ENCODE assay signal across 20 cellular contexts in genomic region chr3:52733256-52733891, GRCh38. TPM values are rescaled to one million over a fixed set of nuclear protein-coding genes. Genes with fewer than 3 reads are reported as not detected.
DNase-seq lines count a peak whose midpoint lies in the region; ATAC-seq, FAIRE-seq and TF ChIP-seq lines count a peak whose summit lies in the region.
"Had no signal": no experiment of that assay in that cellular context is flagged by ENCODE, and none has a peak within 500 bp of the region (broad histone marks: within the 10 kb centered on the region; RNA-seq: fewer than 3 reads in every experiment).

No MANE protein-coding gene starts in this region.

- TF ChIP-seq RAD21 in HepG2 (CRISPR knock-in tag; IDR thresholded peaks at IDR 0.05), result no peak

- H3K9me3 Mint-ChIP-seq in astrocyte (ENCODE audit: unreplicated experiment) (peaks cover 48% of the 10 kb centered on the region), endothelial cell (ENCODE audit: unreplicated experiment) (no peaks in the 10 kb centered on the region)

- H3K4me1 Mint-ChIP-seq in astrocyte (ENCODE audit: low read depth, unreplicated experiment) (no peaks in the 10 kb centered on the region), endothelial cell (ENCODE audit: unreplicated experiment) (no peaks in the 10 kb centered on the region)
- H3K4me1 Mint-ChIP-seq: GM23338 had no signal

- no peak overlapping the region for H2AFZ ChIP-seq in HepG2 (ENCODE audit: low read length)
- H2AFZ ChIP-seq in astrocyte (ENCODE audit: low read depth, low read length), result no peak overlapping the region
- H2AFZ ChIP-seq: GM23338 had no signal

- no peaks in the 10 kb centered on the region for H3K4me1 ChIP-seq in HepG2 (ENCODE audit: insufficient read depth, low read length)
- no peaks in the 10 kb centered on the region for H3K4me1 ChIP-seq in right lobe of liver
- no peaks in the 10 kb centered on the region for H3K4me1 ChIP-seq in astrocyte (ENCODE audit: insufficient read depth, low read length)

- H3K27me3 Mint-ChIP-seq in astrocyte (ENCODE audit: low read depth, unreplicated experiment) (no peaks in the 10 kb centered on the region), endothelial cell (ENCODE audit: unreplicated experiment) (no peaks in the 10 kb centered on the region)
- H3K27me3 Mint-ChIP-seq: B cell had no signal

- peaks cover 8 to 45% of the 10 kb centered on the region in 2 experiments; a peak in 4 of 5 replicates for H3K36me3 ChIP-seq in HepG2 (replicated peaks in 1 of 2; ENCODE audit: control insufficient read depth in 1 of 2, insufficient read depth in 2 of 2, low read length in 2 of 2)
- H3K36me3 ChIP-seq in right lobe of liver, result peaks cover 0 to 51% (median 16%) of the 10 kb centered on the region in 4 donors
- H3K36me3 ChIP-seq in astrocyte (ENCODE audit: insufficient read depth, low read length), result peaks cover 25% of the 10 kb centered on the region

- DNase-seq in HepG2 (ENCODE audit: low spot score) (no peak), right lobe of liver (no peak), astrocyte (ENCODE audit: low read depth) (no peak), endothelial cell (ENCODE audit: low spot score) (no peak), 8988T (no peak), kidney tubule cell (ENCODE audit: low spot score) (no peak)
- DNase-seq: Calu3; CD8-positive, alpha-beta T cell; DMS 273 treated with DMSO at 0.1 percent for 48 hours; DMS53; DND-41; EL; H7 had no signal

- FAIRE-seq in HepG2 (lab: Jason Lieb, UNC), result peak; percentile 44
- FAIRE-seq in astrocyte (lab: Jason Lieb, UNC), result peak; percentile 85

- H3K27me3 ChIP-seq in HepG2 (ENCODE audit: control insufficient read depth in 1 of 2, insufficient read depth in 2 of 2, low read length in 2 of 2) (no peaks in the 10 kb centered on the region), right lobe of liver (no peaks in the 10 kb centered on the region), astrocyte (ENCODE audit: insufficient read depth, low read length) (no peaks in the 10 kb centered on the region)
- H3K27me3 ChIP-seq: BLaER1 treated with 17β-estradiol and CSF1 and Interleukin-3, amounts not matched to agents 10 nM and 100 nM had no signal

- H3K27ac ChIP-seq in HepG2 (ENCODE audit: extremely low read length, insufficient read depth, low read length) (no peak overlapping the region), right lobe of liver (no peak overlapping the region), astrocyte (ENCODE audit: low read depth, low read length) (no peak overlapping the region)
- H3K27ac ChIP-seq: 22Rv1; BLaER1 treated with 17β-estradiol and CSF1 and Interleukin-3, amounts not matched to agents 10 nM and 100 nM; KMS-11 had no signal

- H3K4me3 ChIP-seq in HepG2 (replicated peaks in 1 of 3; ENCODE audit: insufficient read depth in 1 of 3, low read depth in 2 of 3, low read length in 3 of 3) (no peak overlapping the region), right lobe of liver (no peak overlapping the region), astrocyte (ENCODE audit: insufficient read depth, low read depth, low read length) (no peak overlapping the region)
- H3K4me3 ChIP-seq: GM23338 had no signal

- intact Hi-C loops in HepG2 (cut with micrococcal nuclease; ENCODE audit: unreplicated experiment), result no loop called here
- intact Hi-C loops in right lobe of liver (cut with DNase I), result no loop called here

- TF ChIP-seq POLR2A in HepG2 (IDR thresholded peaks at IDR 0.05; ENCODE audit: insufficient read depth in 1 of 2, low read depth in 2 of 2, low read length in 2 of 2) (no peak), right lobe of liver (IDR thresholded peaks at IDR 0.05) (no peak)

- H3K36me3 Mint-ChIP-seq in astrocyte (ENCODE audit: low read depth, unreplicated experiment), result peaks cover 74% of the 10 kb centered on the region
- peaks cover 61% of the 10 kb centered on the region for H3K36me3 Mint-ChIP-seq in endothelial cell (ENCODE audit: low read depth, unreplicated experiment)

- in situ Hi-C loops in HepG2 (cut with HindIII; ENCODE audit: extremely low pct_ligation_motif_present, low pct_unique_long_range_greater_than_20kb), result no loop called here

- peaks cover 2% of the 10 kb centered on the region; the same call in 1 of the 2 replicates for H3K9me3 ChIP-seq in HepG2 (ENCODE audit: low read length)
- H3K9me3 ChIP-seq in right lobe of liver, result no peaks in the 10 kb centered on the region
- peaks cover 7% of the 10 kb centered on the region for H3K9me3 ChIP-seq in astrocyte (ENCODE audit: insufficient read depth, low read depth, low read length)

- H4K20me1 ChIP-seq in HepG2 (ENCODE audit: insufficient read depth, low read length), result no peaks in the 10 kb centered on the region
- no peaks in the 10 kb centered on the region for H4K20me1 ChIP-seq in astrocyte (ENCODE audit: insufficient read depth, low read length)
- H4K20me1 ChIP-seq: BLaER1 treated with 17β-estradiol and CSF1 and Interleukin-3, amounts not matched to agents 10 nM and 100 nM had no signal

- ATAC-seq in HepG2, result no peak
- ATAC-seq in right lobe of liver, result no peak
- ATAC-seq: CD8-positive, alpha-beta T cell; GM23338 had no signal

- H3K79me2 ChIP-seq in HepG2 (ENCODE audit: insufficient read depth, low read length) (no peaks in the 10 kb centered on the region), astrocyte (ENCODE audit: insufficient read depth, low read length) (no peaks in the 10 kb centered on the region)

- H3K4me3 Mint-ChIP-seq in astrocyte (ENCODE audit: unreplicated experiment) (no peak overlapping the region), endothelial cell (ENCODE audit: unreplicated experiment) (peak overlapping the region; percentile 60)
- H3K4me3 Mint-ChIP-seq: B cell; CD8-positive, alpha-beta T cell; GM23338 had no signal

- no peak for TF ChIP-seq EP300 in HepG2 (IDR thresholded peaks at IDR 0.05; ENCODE audit: low read depth in 2 of 2, low read length in 2 of 2)
- no peak for TF ChIP-seq EP300 in HepG2 (CRISPR knock-in tag; IDR thresholded peaks at IDR 0.05; ENCODE audit: borderline replicate concordance)

- WGBS in HepG2 (ENCODE audit: low lambda C conversion rate), result 92% methylated on average over 10 of the region's 10 CpGs
- WGBS in right lobe of liver (ENCODE audit: insufficient coverage, low coverage, low lambda C conversion rate, missing lambda C conversion rate), result 84% methylated on average over 9 of the region's 10 CpGs

- no peak overlapping the region for H3K27ac Mint-ChIP-seq in astrocyte (ENCODE audit: unreplicated experiment)
- H3K27ac Mint-ChIP-seq in endothelial cell (ENCODE audit: unreplicated experiment), result no peak overlapping the region
- H3K27ac Mint-ChIP-seq: B cell; CD8-positive, alpha-beta T cell; GM23338 had no signal

- no peak overlapping the region for H3K9ac ChIP-seq in HepG2 (ENCODE audit: insufficient read depth, low read depth, low read length)
- H3K9ac ChIP-seq in astrocyte (ENCODE audit: low read length), result no peak overlapping the region
- H3K9ac ChIP-seq: BLaER1 treated with 17β-estradiol and CSF1 and Interleukin-3, amounts not matched to agents 10 nM and 100 nM; KMS-11 had no signal

- CTCF ChIA-PET in HepG2 (lab: Yijun Ruan, JAX; ENCODE audit: low intra/inter-chr PET ratio, low total read pairs), result no interaction called here

- BruUV-seq in HepG2 (replicated peaks; lab: Mats Ljungman, UMichigan), result no TSS peak

- POLR2A ChIA-PET in HepG2 (lab: Yijun Ruan, JAX), result no interaction called here

- H3K4me2 ChIP-seq in HepG2 (ENCODE audit: low read depth, low read length) (no peak overlapping the region), astrocyte (ENCODE audit: low read length) (no peak overlapping the region)
- H3K4me2 ChIP-seq: BLaER1 treated with 17β-estradiol and CSF1 and Interleukin-3, amounts not matched to agents 10 nM and 100 nM; GM23338; KMS-11 had no signal

- TF ChIP-seq CTCF in HepG2 (CRISPR knock-in tag; IDR thresholded peaks at IDR 0.05) (no peak), right lobe of liver (IDR thresholded peaks at IDR 0.05) (no peak), astrocyte (IDR thresholded peaks at IDR 0.05; ENCODE audit: insufficient read depth, low read depth, low read length) (no peak), endothelial cell (IDR thresholded peaks at IDR 0.05; ENCODE audit: unreplicated experiment) (no peak)

RNA-seq across cellular contexts. Expression of gene SPCS1, which starts 27.5 kb away (rescaled TPM):
- total RNA-seq in HepG2 (2016; rRNA removed; fragmentation: Illumina TruSeq; extraction: Trizol) (100 and 120 TPM in 2 replicates), right lobe of liver (100 to 1,000 TPM in 3 of 6 experiments, 10 to 100 TPM in 3; 60.7 to 193 (median 94.1) TPM), astrocyte (110 and 119 TPM in 2 replicates), endothelial cell (ENCODE audit: unreplicated experiment) (83.9 TPM)
- total RNA-seq in HepG2 (2016; cell fraction: cytosol; rRNA removed; fragmentation: Illumina TruSeq; extraction: Trizol; ENCODE audit: low read depth), result 40.5 and 45.6 TPM in 2 replicates
- total RNA-seq in HepG2 (2016; cell fraction: insoluble cytoplasmic fraction; rRNA removed; fragmentation: Illumina TruSeq; extraction: Trizol), result 101 and 120 TPM in 2 replicates
- 58.3 and 62.1 TPM in 2 replicates for total RNA-seq in HepG2 (2016; cell fraction: membrane; rRNA removed; fragmentation: Illumina TruSeq; extraction: Trizol)
- total RNA-seq in HepG2 (2016; cell fraction: nucleus; rRNA removed; fragmentation: Illumina TruSeq; extraction: Trizol), result 98.8 and 103 TPM in 2 replicates
- polyA plus RNA-seq in HepG2 (2011; rRNA removed), result 61.8 and 84.6 TPM in 2 replicates
- 92.3 and 116 TPM in 2 replicates for polyA plus RNA-seq in HepG2 (2011; cell fraction: cytosol; rRNA removed)
- polyA plus RNA-seq in HepG2 (2011; cell fraction: nucleus; rRNA removed), result 20.3 and 25.6 TPM in 2 replicates
- 100 and 134 TPM in 2 replicates for polyA plus RNA-seq in HepG2 (2012)
- 78.3 and 89.5 TPM in 2 replicates for polyA plus RNA-seq in HepG2 (2016; cell fraction: cytosol; fragmentation: Illumina TruSeq; extraction: Trizol; ENCODE audit: low read depth)
- polyA plus RNA-seq in HepG2 (2016; cell fraction: insoluble cytoplasmic fraction; fragmentation: Illumina TruSeq; extraction: Trizol; ENCODE audit: low read depth), result 176 and 187 TPM in 2 replicates
- polyA plus RNA-seq in HepG2 (2016; cell fraction: membrane; fragmentation: Illumina TruSeq; extraction: Trizol; ENCODE audit: low read depth), result 91.4 and 105 TPM in 2 replicates
- 241 and 261 TPM in 2 replicates for polyA plus RNA-seq in HepG2 (2016; cell fraction: nucleus; fragmentation: Illumina TruSeq; extraction: Trizol; ENCODE audit: insufficient read depth, low read depth)
- 76.0 and 91.3 TPM in 2 replicates for polyA minus RNA-seq in HepG2 (2011; rRNA and poly(A)+ RNA removed; ENCODE audit: low replicate concordance)
- 48.9 and 80.5 TPM in 2 replicates for polyA minus RNA-seq in HepG2 (2011; cell fraction: cytosol; rRNA and poly(A)+ RNA removed)
- 23.1 and 23.6 TPM in 2 replicates for polyA minus RNA-seq in HepG2 (2011; cell fraction: nucleus; rRNA and poly(A)+ RNA removed)

RNA-seq across cellular contexts. Expression of gene GLT8D1, which starts 27.8 kb away (rescaled TPM):
- total RNA-seq in HepG2 (2016; rRNA removed; fragmentation: Illumina TruSeq; extraction: Trizol) (65.1 and 110 TPM in 2 replicates), right lobe of liver (10 to 100 TPM; 23.0 to 63.1 (median 46.9) TPM), astrocyte (78.2 and 95.5 TPM in 2 replicates), endothelial cell (ENCODE audit: unreplicated experiment) (54.7 TPM)
- total RNA-seq in HepG2 (2016; cell fraction: cytosol; rRNA removed; fragmentation: Illumina TruSeq; extraction: Trizol; ENCODE audit: low read depth), result 26.1 and 37.4 TPM in 2 replicates
- 57.9 and 103 TPM in 2 replicates for total RNA-seq in HepG2 (2016; cell fraction: insoluble cytoplasmic fraction; rRNA removed; fragmentation: Illumina TruSeq; extraction: Trizol)
- total RNA-seq in HepG2 (2016; cell fraction: membrane; rRNA removed; fragmentation: Illumina TruSeq; extraction: Trizol), result 58.5 and 71.5 TPM in 2 replicates
- total RNA-seq in HepG2 (2016; cell fraction: nucleus; rRNA removed; fragmentation: Illumina TruSeq; extraction: Trizol), result 95.9 and 108 TPM in 2 replicates
- polyA plus RNA-seq in HepG2 (2011; rRNA removed), result 109 and 121 TPM in 2 replicates
- polyA plus RNA-seq in HepG2 (2011; cell fraction: cytosol; rRNA removed), result 73.3 and 91.3 TPM in 2 replicates
- polyA plus RNA-seq in HepG2 (2011; cell fraction: nucleus; rRNA removed), result 70.1 and 84.3 TPM in 2 replicates
- polyA plus RNA-seq in HepG2 (2012), result 73.6 and 98.8 TPM in 2 replicates
- 24.2 and 36.5 TPM in 2 replicates for polyA plus RNA-seq in HepG2 (2016; cell fraction: cytosol; fragmentation: Illumina TruSeq; extraction: Trizol; ENCODE audit: low read depth)
- polyA plus RNA-seq in HepG2 (2016; cell fraction: insoluble cytoplasmic fraction; fragmentation: Illumina TruSeq; extraction: Trizol; ENCODE audit: low read depth), result 69.1 and 71.8 TPM in 2 replicates
- polyA plus RNA-seq in HepG2 (2016; cell fraction: membrane; fragmentation: Illumina TruSeq; extraction: Trizol; ENCODE audit: low read depth), result 43.6 and 60.3 TPM in 2 replicates
- polyA plus RNA-seq in HepG2 (2016; cell fraction: nucleus; fragmentation: Illumina TruSeq; extraction: Trizol; ENCODE audit: insufficient read depth, low read depth), result 167 and 178 TPM in 2 replicates
- 39.4 and 50.8 TPM in 2 replicates for polyA minus RNA-seq in HepG2 (2011; rRNA and poly(A)+ RNA removed; ENCODE audit: low replicate concordance)
- 36.1 and 37.9 TPM in 2 replicates for polyA minus RNA-seq in HepG2 (2011; cell fraction: cytosol; rRNA and poly(A)+ RNA removed)
- 33.9 and 50.1 TPM in 2 replicates for polyA minus RNA-seq in HepG2 (2011; cell fraction: nucleus; rRNA and poly(A)+ RNA removed)

RNA-seq across cellular contexts. Expression of gene NEK4, which starts 37.4 kb away (rescaled TPM):
- total RNA-seq in HepG2 (2016; rRNA removed; fragmentation: Illumina TruSeq; extraction: Trizol) (38.0 and 38.5 TPM in 2 replicates), right lobe of liver (10 to 100 TPM in 5 of 6 experiments, 1 to 10 TPM in 1; 7.3 to 18.9 (median 14.8) TPM), astrocyte (14.8 and 15.1 TPM in 2 replicates), endothelial cell (ENCODE audit: unreplicated experiment) (16.9 TPM)
- 18.0 and 19.7 TPM in 2 replicates for total RNA-seq in HepG2 (2016; cell fraction: cytosol; rRNA removed; fragmentation: Illumina TruSeq; extraction: Trizol; ENCODE audit: low read depth)
- total RNA-seq in HepG2 (2016; cell fraction: insoluble cytoplasmic fraction; rRNA removed; fragmentation: Illumina TruSeq; extraction: Trizol), result 34.9 and 36.4 TPM in 2 replicates
- total RNA-seq in HepG2 (2016; cell fraction: membrane; rRNA removed; fragmentation: Illumina TruSeq; extraction: Trizol), result 51.1 and 53.4 TPM in 2 replicates
- 26.1 and 33.6 TPM in 2 replicates for total RNA-seq in HepG2 (2016; cell fraction: nucleus; rRNA removed; fragmentation: Illumina TruSeq; extraction: Trizol)
- polyA plus RNA-seq in HepG2 (2011; rRNA removed), result 16.5 and 16.7 TPM in 2 replicates
- polyA plus RNA-seq in HepG2 (2011; cell fraction: cytosol; rRNA removed), result 8.4 and 11.3 TPM in 2 replicates
- polyA plus RNA-seq in HepG2 (2011; cell fraction: nucleus; rRNA removed), result 13.6 and 17.2 TPM in 2 replicates
- polyA plus RNA-seq in HepG2 (2012), result 13.3 and 14.9 TPM in 2 replicates
- polyA plus RNA-seq in HepG2 (2016; cell fraction: cytosol; fragmentation: Illumina TruSeq; extraction: Trizol; ENCODE audit: low read depth), result 8.7 and 9.1 TPM in 2 replicates
- polyA plus RNA-seq in HepG2 (2016; cell fraction: insoluble cytoplasmic fraction; fragmentation: Illumina TruSeq; extraction: Trizol; ENCODE audit: low read depth), result 27.2 and 31.1 TPM in 2 replicates
- polyA plus RNA-seq in HepG2 (2016; cell fraction: membrane; fragmentation: Illumina TruSeq; extraction: Trizol; ENCODE audit: low read depth), result 22.7 and 22.9 TPM in 2 replicates
- polyA plus RNA-seq in HepG2 (2016; cell fraction: nucleus; fragmentation: Illumina TruSeq; extraction: Trizol; ENCODE audit: insufficient read depth, low read depth), result 31.4 and 31.8 TPM in 2 replicates
- 8.2 and 15.1 TPM in 2 replicates for polyA minus RNA-seq in HepG2 (2011; rRNA and poly(A)+ RNA removed; ENCODE audit: low replicate concordance)
- 12.0 and 14.8 TPM in 2 replicates for polyA minus RNA-seq in HepG2 (2011; cell fraction: cytosol; rRNA and poly(A)+ RNA removed)
- polyA minus RNA-seq in HepG2 (2011; cell fraction: nucleus; rRNA and poly(A)+ RNA removed), result 31.7 and 49.4 TPM in 2 replicates

RNA-seq across cellular contexts. Expression of gene ITIH1, which starts 44.0 kb away (rescaled TPM):
- 9.8 and 12.3 TPM in 2 replicates for total RNA-seq in HepG2 (2016; rRNA removed; fragmentation: Illumina TruSeq; extraction: Trizol)
- 7.6 and 10.0 TPM in 2 replicates for total RNA-seq in HepG2 (2016; cell fraction: cytosol; rRNA removed; fragmentation: Illumina TruSeq; extraction: Trizol; ENCODE audit: low read depth)
- 7.8 and 12.6 TPM in 2 replicates for total RNA-seq in HepG2 (2016; cell fraction: insoluble cytoplasmic fraction; rRNA removed; fragmentation: Illumina TruSeq; extraction: Trizol)
- 10.1 and 13.2 TPM in 2 replicates for total RNA-seq in HepG2 (2016; cell fraction: membrane; rRNA removed; fragmentation: Illumina TruSeq; extraction: Trizol)
- 10.1 and 14.4 TPM in 2 replicates for total RNA-seq in HepG2 (2016; cell fraction: nucleus; rRNA removed; fragmentation: Illumina TruSeq; extraction: Trizol)
- 19.6 and 46.5 TPM in 2 replicates for polyA plus RNA-seq in HepG2 (2011; rRNA removed)
- polyA plus RNA-seq in HepG2 (2011; cell fraction: cytosol; rRNA removed), result 19.0 and 27.6 TPM in 2 replicates
- 84.4 and 124 TPM in 2 replicates for polyA plus RNA-seq in HepG2 (2011; cell fraction: nucleus; rRNA removed)
- 39.9 and 42.6 TPM in 2 replicates for polyA plus RNA-seq in HepG2 (2012)
- polyA plus RNA-seq in HepG2 (2016; cell fraction: cytosol; fragmentation: Illumina TruSeq; extraction: Trizol; ENCODE audit: low read depth), result 8.5 and 8.8 TPM in 2 replicates
- polyA plus RNA-seq in HepG2 (2016; cell fraction: insoluble cytoplasmic fraction; fragmentation: Illumina TruSeq; extraction: Trizol; ENCODE audit: low read depth), result 9.1 and 10.1 TPM in 2 replicates
- polyA plus RNA-seq in HepG2 (2016; cell fraction: membrane; fragmentation: Illumina TruSeq; extraction: Trizol; ENCODE audit: low read depth), result 8.5 and 11.6 TPM in 2 replicates
- 21.9 and 26.1 TPM in 2 replicates for polyA plus RNA-seq in HepG2 (2016; cell fraction: nucleus; fragmentation: Illumina TruSeq; extraction: Trizol; ENCODE audit: insufficient read depth, low read depth)
- polyA minus RNA-seq in HepG2 (2011; rRNA and poly(A)+ RNA removed; ENCODE audit: low replicate concordance), result 17.9 TPM in 1 of 2 replicates, not detected in the other
- polyA minus RNA-seq in HepG2 (2011; cell fraction: cytosol; rRNA and poly(A)+ RNA removed), result 5.0 and 10.8 TPM in 2 replicates
- 9.7 and 16.8 TPM in 2 replicates for polyA minus RNA-seq in HepG2 (2011; cell fraction: nucleus; rRNA and poly(A)+ RNA removed)
- total RNA-seq in right lobe of liver, result 1,000 to 10,000 TPM in 4 of 6 experiments, 100 to 1,000 TPM in 2; 376 to 1,846 (median 1,201) TPM
- total RNA-seq in astrocyte, result not detected in 2 replicates
- total RNA-seq in endothelial cell (ENCODE audit: unreplicated experiment), result not detected
- total RNA-seq: A673; B cell; CD8-positive, alpha-beta T cell; G401; GM23338; H7 had no signal
- polyA plus RNA-seq: GM23338 had no signal

RNA-seq across cellular contexts. Expression of gene GNL3, which starts 47.5 kb away (rescaled TPM):
- total RNA-seq in HepG2 (2016; rRNA removed; fragmentation: Illumina TruSeq; extraction: Trizol) (257 and 281 TPM in 2 replicates), right lobe of liver (10 to 100 TPM; 20.0 to 86.2 (median 41.7) TPM), astrocyte (85.4 and 93.7 TPM in 2 replicates), endothelial cell (ENCODE audit: unreplicated experiment) (50.0 TPM)
- 60.4 and 64.3 TPM in 2 replicates for total RNA-seq in HepG2 (2016; cell fraction: cytosol; rRNA removed; fragmentation: Illumina TruSeq; extraction: Trizol; ENCODE audit: low read depth)
- total RNA-seq in HepG2 (2016; cell fraction: insoluble cytoplasmic fraction; rRNA removed; fragmentation: Illumina TruSeq; extraction: Trizol), result 257 and 284 TPM in 2 replicates
- total RNA-seq in HepG2 (2016; cell fraction: membrane; rRNA removed; fragmentation: Illumina TruSeq; extraction: Trizol), result 76.1 and 91.0 TPM in 2 replicates
- 252 and 273 TPM in 2 replicates for total RNA-seq in HepG2 (2016; cell fraction: nucleus; rRNA removed; fragmentation: Illumina TruSeq; extraction: Trizol)
- 91.7 and 129 TPM in 2 replicates for polyA plus RNA-seq in HepG2 (2011; rRNA removed)
- 37.1 and 48.9 TPM in 2 replicates for polyA plus RNA-seq in HepG2 (2011; cell fraction: cytosol; rRNA removed)
- polyA plus RNA-seq in HepG2 (2011; cell fraction: nucleus; rRNA removed), result 185 and 204 TPM in 2 replicates
- polyA plus RNA-seq in HepG2 (2012), result 118 and 153 TPM in 2 replicates
- 27.6 and 27.7 TPM in 2 replicates for polyA plus RNA-seq in HepG2 (2016; cell fraction: cytosol; fragmentation: Illumina TruSeq; extraction: Trizol; ENCODE audit: low read depth)
- polyA plus RNA-seq in HepG2 (2016; cell fraction: insoluble cytoplasmic fraction; fragmentation: Illumina TruSeq; extraction: Trizol; ENCODE audit: low read depth), result 214 and 224 TPM in 2 replicates
- polyA plus RNA-seq in HepG2 (2016; cell fraction: membrane; fragmentation: Illumina TruSeq; extraction: Trizol; ENCODE audit: low read depth), result 41.7 and 44.4 TPM in 2 replicates
- 336 and 359 TPM in 2 replicates for polyA plus RNA-seq in HepG2 (2016; cell fraction: nucleus; fragmentation: Illumina TruSeq; extraction: Trizol; ENCODE audit: insufficient read depth, low read depth)
- polyA minus RNA-seq in HepG2 (2011; rRNA and poly(A)+ RNA removed; ENCODE audit: low replicate concordance), result 38.6 and 73.5 TPM in 2 replicates
- 34.7 and 37.7 TPM in 2 replicates for polyA minus RNA-seq in HepG2 (2011; cell fraction: cytosol; rRNA and poly(A)+ RNA removed)
- 291 and 322 TPM in 2 replicates for polyA minus RNA-seq in HepG2 (2011; cell fraction: nucleus; rRNA and poly(A)+ RNA removed)
